Comparison of ENCODE assay signal across 8 cellular contexts in the genomic region with DNA sequence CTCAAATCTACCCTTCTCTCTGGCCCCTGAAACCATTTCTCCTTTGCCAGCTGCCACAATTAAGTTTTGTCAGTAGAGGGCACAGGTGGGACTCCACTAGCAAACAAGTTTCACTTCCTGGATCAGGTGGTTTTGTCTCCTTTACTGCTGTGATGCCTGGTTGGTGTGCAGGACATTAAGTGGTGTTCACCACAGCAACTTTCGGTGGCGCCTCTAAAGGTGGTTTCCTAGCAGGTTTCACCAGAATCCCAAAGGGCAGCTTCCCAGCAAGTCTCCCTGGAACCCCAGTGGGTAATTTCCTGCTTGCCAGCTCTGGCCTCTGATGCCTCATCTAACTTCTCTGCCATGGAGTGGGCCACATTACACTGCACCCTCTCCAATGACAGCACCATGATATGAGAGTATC. TPM values are rescaled to one million over a fixed set of nuclear protein-coding genes. Genes with fewer than 3 reads are reported as not detected.
DNase-seq lines count a peak whose midpoint lies in the region; ATAC-seq and TF ChIP-seq lines count a peak whose summit lies in the region.

No MANE protein-coding gene starts in this region.

- H3K27ac ChIP-seq in OCI-LY3 (ENCODE audit: low read length): peak overlapping the region; percentile 69
- H3K27ac ChIP-seq in hepatocyte: no peak overlapping the region
- no peak overlapping the region for H3K27ac ChIP-seq in neural progenitor cell

- H3K4me3 Mint-ChIP-seq in neural progenitor cell: no peak overlapping the region

- peaks cover 3% of the 10 kb centered on the region; the same call in 1 of the 2 replicates for H4K20me1 ChIP-seq in OCI-LY3 (ENCODE audit: insufficient read depth, low read length)
- H4K20me1 ChIP-seq in hepatocyte (ENCODE audit: insufficient read depth, poor library complexity, severe bottlenecking): no peaks in the 10 kb centered on the region
- H4K20me1 ChIP-seq in neural progenitor cell (ENCODE audit: low read depth): no peaks in the 10 kb centered on the region

- peaks cover 40% of the 10 kb centered on the region for H3K36me3 Mint-ChIP-seq in neural progenitor cell

- H3K36me3 ChIP-seq in BE2C (peaks cover 75% of the 10 kb centered on the region), OCI-LY3 (replicated peaks; ENCODE audit: low read depth, low read length) (peaks cover 63% of the 10 kb centered on the region), hepatocyte (replicated peaks; ENCODE audit: insufficient read depth, low read depth) (peaks cover 8% of the 10 kb centered on the region), neural progenitor cell (peaks cover 55% of the 10 kb centered on the region)

- TF ChIP-seq CTCF in BE2C (IDR thresholded peaks at IDR 0.05; ENCODE audit: low read depth, low read length) (peak; percentile 29), OCI-LY3 (IDR thresholded peaks at IDR 0.05; ENCODE audit: low read depth, low read length) (peak; percentile 84), hepatocyte (IDR thresholded peaks at IDR 0.05; ENCODE audit: poor library complexity) (peak; percentile 17), neural progenitor cell (IDR thresholded peaks at IDR 0.05) (no peak)

- DNase-seq in BE2C: no peak
- no peak for DNase-seq in hepatocyte (ENCODE audit: low spot score)
- no peak for DNase-seq in neural progenitor cell (ENCODE audit: low spot score)
- no peak for DNase-seq in stimulated activated naive CD4-positive, alpha-beta T cell treated with Interleukin-2 at 50 U/mL for 16 hours (lab: John Stamatoyannopoulos, UW)
- DNase-seq in NCI-H446 (lab: John Stamatoyannopoulos, UW): no peak

- H3K4me1 Mint-ChIP-seq in neural progenitor cell: no peaks in the 10 kb centered on the region

- H3K27me3 ChIP-seq in BE2C (no peaks in the 10 kb centered on the region), OCI-LY3 (ENCODE audit: low read depth, low read length) (no peaks in the 10 kb centered on the region), hepatocyte (no peaks in the 10 kb centered on the region), neural progenitor cell (no peaks in the 10 kb centered on the region)

- 50% methylated on average over 2 of the region's 2 CpGs for WGBS in hepatocyte (ENCODE audit: low lambda C conversion rate, missing lambda C conversion rate)

- ATAC-seq in GM18867 (IDR thresholded peaks at IDR 0.05; ENCODE audit: unreplicated experiment): peak; percentile 99
- peak; percentile 93 for ATAC-seq in HG02943 (IDR thresholded peaks at IDR 0.05; ENCODE audit: low read depth, unreplicated experiment)

- H3K4me3 ChIP-seq in BE2C (ENCODE audit: low read depth, low read length) (no peak overlapping the region), OCI-LY3 (ENCODE audit: low read length) (peak overlapping the region; percentile 7; the same call in 1 of the 2 replicates), hepatocyte (no peak overlapping the region), neural progenitor cell (no peak overlapping the region)

- H3K9me3 ChIP-seq in BE2C (no peaks in the 10 kb centered on the region), OCI-LY3 (ENCODE audit: insufficient read depth, low read length) (no peaks in the 10 kb centered on the region), hepatocyte (ENCODE audit: low read depth) (no peaks in the 10 kb centered on the region), neural progenitor cell (ENCODE audit: low read depth) (no peaks in the 10 kb centered on the region)

- H3K9ac ChIP-seq in OCI-LY3 (ENCODE audit: low read length) (peak overlapping the region; percentile 2; the same call in 1 of the 2 replicates), neural progenitor cell (no peak overlapping the region)

- H3K27me3 Mint-ChIP-seq in neural progenitor cell (ENCODE audit: insufficient read depth, low read depth): peaks cover 2% of the 10 kb centered on the region

- no peaks in the 10 kb centered on the region for H3F3A ChIP-seq in neural progenitor cell (ENCODE audit: low read depth)

- H3K9me2 ChIP-seq in hepatocyte (replicated peaks; ENCODE audit: insufficient read depth): no peaks in the 10 kb centered on the region

- H3K4me2 ChIP-seq in OCI-LY3 (ENCODE audit: low read length) (peak overlapping the region; percentile 52), hepatocyte (no peak overlapping the region), neural progenitor cell (no peak overlapping the region)

- no peak overlapping the region for H2AFZ ChIP-seq in OCI-LY3 (ENCODE audit: low read depth, low read length)
- H2AFZ ChIP-seq in hepatocyte: no peak overlapping the region
- no peak overlapping the region for H2AFZ ChIP-seq in neural progenitor cell (replicated peaks)

- no peaks in the 10 kb centered on the region for H3K4me1 ChIP-seq in BE2C
- H3K4me1 ChIP-seq in OCI-LY3 (ENCODE audit: low read length): peaks cover 9% of the 10 kb centered on the region
- H3K4me1 ChIP-seq in hepatocyte (ENCODE audit: insufficient read depth): no peaks in the 10 kb centered on the region
- H3K4me1 ChIP-seq in neural progenitor cell: no peaks in the 10 kb centered on the region

- no peaks in the 10 kb centered on the region for H3K79me2 ChIP-seq in OCI-LY3 (ENCODE audit: low read length)
- no peaks in the 10 kb centered on the region for H3K79me2 ChIP-seq in hepatocyte
- no peaks in the 10 kb centered on the region for H3K79me2 ChIP-seq in neural progenitor cell (ENCODE audit: low read depth)

- H3K27ac Mint-ChIP-seq in neural progenitor cell: no peak overlapping the region

- no peaks in the 10 kb centered on the region for H3K9me3 Mint-ChIP-seq in neural progenitor cell

RNA-seq across cellular contexts. Expression of a gene that starts 16.6 kb away (rescaled TPM):
- polyA plus RNA-seq in BE2C (2012; ENCODE audit: insufficient read depth, insufficient read length, low read depth): 70.4 TPM
- 30.1 and 37.4 TPM in 2 replicates for total RNA-seq in hepatocyte
- polyA plus RNA-seq in hepatocyte: 55.7 and 63.4 TPM in 2 replicates
- 34.5 and 65.9 TPM in 2 replicates for total RNA-seq in neural progenitor cell (ENCODE audit: low replicate concordance)

RNA-seq across cellular contexts. Expression of a gene that starts 40.7 kb away (rescaled TPM):
- polyA plus RNA-seq in BE2C (2012; ENCODE audit: insufficient read depth, insufficient read length, low read depth): 12.8 TPM
- total RNA-seq in hepatocyte (16.6 and 16.8 TPM in 2 replicates), neural progenitor cell (ENCODE audit: low replicate concordance) (46.1 and 63.8 TPM in 2 replicates)
- 13.7 and 17.7 TPM in 2 replicates for polyA plus RNA-seq in hepatocyte
